1 cellular context compared by ENCODE assay signal in genomic region chr13:23859455-23859854, GRCh38.
TF ChIP-seq lines count a peak whose summit lies in the region.

No MANE protein-coding gene starts in this region.

TF ChIP-seq in HepG2, 621 proteins besides CTCF, POLR2A, EP300 and RAD21 (continued from another document):
- TF ChIP-seq ARID3A (IDR thresholded peaks at IDR 0.05; ENCODE audit: low read depth, low read length), result peak; percentile 44; the same call in 1 of the 2 replicates
- TF ChIP-seq ZNF281 (CRISPR knock-in tag; IDR thresholded peaks at IDR 0.05; ENCODE audit: borderline replicate concordance), result no peak
- TF ChIP-seq SP1 (IDR thresholded peaks at IDR 0.05), result no peak
- no peak for TF ChIP-seq SP1 (CRISPR knock-in tag; IDR thresholded peaks at IDR 0.05)
- no peak for TF ChIP-seq ZNF235 (CRISPR knock-in tag; IDR thresholded peaks at IDR 0.05; ENCODE audit: borderline replicate concordance)
- no peak for TF ChIP-seq ZNF343 (CRISPR knock-in tag; IDR thresholded peaks at IDR 0.05)
- TF ChIP-seq FOSL2 (CRISPR knock-in tag; IDR thresholded peaks at IDR 0.05), result peak; percentile 84
- no peak for TF ChIP-seq ZFP62 (CRISPR knock-in tag; IDR thresholded peaks at IDR 0.05)
- no peak for TF ChIP-seq SOX6 (IDR thresholded peaks at IDR 0.05)
- TF ChIP-seq SOX6 (CRISPR knock-in tag; IDR thresholded peaks at IDR 0.05), result 0 out of 2 replicates have a peak, but pooled peaks have one; percentile 31
- no peak for TF ChIP-seq RFX5 (IDR thresholded peaks at IDR 0.05; ENCODE audit: low read depth, low read length)
- no peak for TF ChIP-seq MTF2 (CRISPR knock-in tag; IDR thresholded peaks at IDR 0.05; ENCODE audit: borderline replicate concordance)
- TF ChIP-seq PHF8 (CRISPR knock-in tag; IDR thresholded peaks at IDR 0.05), result no peak
